In the genomic region with DNA sequence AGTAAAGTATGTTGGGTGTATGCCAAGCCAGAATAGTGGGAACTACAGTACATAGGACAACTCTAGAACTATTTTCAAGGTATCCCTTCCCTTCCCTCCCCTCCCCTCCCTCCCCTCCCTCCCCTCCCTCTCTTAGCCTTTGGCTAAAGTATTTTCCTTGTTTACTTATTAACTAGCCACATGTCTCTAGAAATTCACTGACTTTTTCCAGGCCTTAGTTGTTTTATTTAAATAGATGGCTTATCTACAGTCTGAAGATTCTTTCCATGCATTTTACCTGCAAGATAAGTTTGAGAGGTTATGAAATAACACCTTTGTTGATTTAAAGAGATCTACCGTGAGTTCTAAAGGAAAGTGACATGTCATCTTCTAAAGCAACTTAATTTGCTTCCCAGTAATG, we compare ENCODE assay signal across 26 cellular contexts.
DNase-seq lines count a peak whose midpoint lies in the region; ATAC-seq, FAIRE-seq and TF ChIP-seq lines count a peak whose summit lies in the region.
"Had no signal": no experiment of that assay in that cellular context is flagged by ENCODE, and none has a peak within 500 bp of the region (broad histone marks: within the 10 kb centered on the region; RNA-seq: fewer than 3 reads in every experiment).

No MANE protein-coding gene starts in this region.

- no peak overlapping the region for H3K9ac ChIP-seq in HepG2 (ENCODE audit: insufficient read depth, low read depth, low read length)

- no peak overlapping the region for H3K4me3 Mint-ChIP-seq in CD8-positive, alpha-beta T cell
- H3K4me3 Mint-ChIP-seq: activated naive CD8-positive, alpha-beta T cell treated with anti-CD3 and anti-CD28 coated beads, Interleukin-2, amount 50 U/mL, for 24 hours; dendritic cell treated with granulocyte-macrophage colony-stimulating factor and Interleukin-4, amounts not matched to agents 40 ng/mL and 50 ng/mL, for 4 days; H9; natural killer cell treated with Interleukin-12 subunit alpha and Interleukin-12 subunit beta and Interleukin-15 and Interleukin-18, amount 100 ng/mL, for 72 hours had no signal

- peak overlapping the region; percentile 81 for H3K27ac Mint-ChIP-seq in CD8-positive, alpha-beta T cell
- H3K27ac Mint-ChIP-seq: dendritic cell treated with granulocyte-macrophage colony-stimulating factor and Interleukin-4, amounts not matched to agents 40 ng/mL and 50 ng/mL, for 4 days; H9; natural killer cell treated with Interleukin-12 subunit alpha and Interleukin-12 subunit beta and Interleukin-15 and Interleukin-18, amount 100 ng/mL, for 72 hours had no signal

- H4K20me1 ChIP-seq in PC-9 (ENCODE audit: insufficient read depth), result no peaks in the 10 kb centered on the region
- H4K20me1 ChIP-seq in HepG2 (ENCODE audit: insufficient read depth, low read length), result no peaks in the 10 kb centered on the region

- H3F3A ChIP-seq in PC-9 (ENCODE audit: insufficient read depth, low read depth), result peaks cover 6% of the 10 kb centered on the region; the same call in 1 of the 2 replicates

- no peak for TF ChIP-seq POLR2A in HepG2 (IDR thresholded peaks at IDR 0.05; ENCODE audit: insufficient read depth in 1 of 2, low read depth in 2 of 2, low read length in 2 of 2)

- TF ChIP-seq CTCF in CD8-positive, alpha-beta T cell (IDR thresholded peaks at IDR 0.05), result no peak
- no peak for TF ChIP-seq CTCF in PC-9 (conservative IDR thresholded peaks at IDR 0.05)
- TF ChIP-seq CTCF in HepG2 (CRISPR knock-in tag; IDR thresholded peaks at IDR 0.05), result no peak
- TF ChIP-seq CTCF in dorsolateral prefrontal cortex (IDR thresholded peaks at IDR 0.05 in 54 of 56, conservative IDR thresholded peaks at IDR 0.05 in 2 of 56; ENCODE audit: low read depth in 1 of 56, partially characterized antibody in 56 of 56), result no peak

- BruUV-seq in PC-9 (replicated peaks; lab: Mats Ljungman, UMichigan) (no TSS peak), HepG2 (replicated peaks; lab: Mats Ljungman, UMichigan) (no TSS peak)

- no peak for ATAC-seq in CD8-positive, alpha-beta T cell
- ATAC-seq in HepG2, result peak; percentile 59
- ATAC-seq: activated naive CD8-positive, alpha-beta T cell treated with anti-CD3 and anti-CD28 coated beads, Interleukin-2, amount 50 U/mL, for 24 hours; natural killer cell treated with Interleukin-12 subunit alpha and Interleukin-12 subunit beta and Interleukin-15 and Interleukin-18, amount 100 ng/mL, for 72 hours; stimulated activated naive CD8-positive, alpha-beta T cell treated with anti-CD3 and anti-CD28 coated beads, Interleukin-15, amount 100 ng/mL, for 72 hours had no signal

- TF ChIP-seq EP300 in HepG2 (IDR thresholded peaks at IDR 0.05; ENCODE audit: low read depth in 2 of 2, low read length in 2 of 2), result no peak
- no peak for TF ChIP-seq EP300 in HepG2 (CRISPR knock-in tag; IDR thresholded peaks at IDR 0.05; ENCODE audit: borderline replicate concordance)

- H3K9me3 ChIP-seq in CD8-positive, alpha-beta T cell (ENCODE audit: low read length), result peaks cover 7% of the 10 kb centered on the region
- no peaks in the 10 kb centered on the region for H3K9me3 ChIP-seq in PC-9 (ENCODE audit: insufficient read depth, low read depth)
- peaks cover 88% of the 10 kb centered on the region for H3K9me3 ChIP-seq in HepG2 (ENCODE audit: low read length)

- H3K4me2 ChIP-seq in PC-9, result no peak overlapping the region
- no peak overlapping the region for H3K4me2 ChIP-seq in HepG2 (ENCODE audit: low read depth, low read length)

- FAIRE-seq in HepG2 (lab: Jason Lieb, UNC), result peak; percentile 23
- FAIRE-seq: RCC 7860, small intestine, TTC549 had no signal

- no peak overlapping the region for H3K27ac ChIP-seq in CD8-positive, alpha-beta T cell (ENCODE audit: low read depth, low read length)
- H3K27ac ChIP-seq in PC-9, result 0 out of 2 replicates have a peak overlapping the region, but pooled peaks have one; percentile 29
- H3K27ac ChIP-seq in HepG2 (ENCODE audit: extremely low read length, insufficient read depth, low read length), result no peak overlapping the region
- no peak overlapping the region for H3K27ac ChIP-seq in dorsolateral prefrontal cortex
- H3K27ac ChIP-seq: gastrocnemius medialis, uterus had no signal

- H3K36me3 ChIP-seq in CD8-positive, alpha-beta T cell (ENCODE audit: insufficient read depth, low read length), result no peaks in the 10 kb centered on the region
- H3K36me3 ChIP-seq in PC-9 (ENCODE audit: low read depth) (no peaks in the 10 kb centered on the region), HepG2 (replicated peaks in 1 of 2; ENCODE audit: control insufficient read depth in 1 of 2, insufficient read depth in 2 of 2, low read length in 2 of 2) (no peaks in the 10 kb centered on the region)
- H3K36me3 ChIP-seq: gastrocnemius medialis, uterus had no signal

- POLR2A ChIA-PET in CD8-positive, alpha-beta T cell (lab: Charles Lee), result no interaction called here
- POLR2A ChIA-PET in PC-9 (lab: Charles Lee; ENCODE audit: unreplicated experiment), result interaction anchor here (0.7 kb wide), 1 partner anchor 14 kb away, joined by 9 read pairs; no protein-coding TSS in a partner anchor
- POLR2A ChIA-PET in HepG2 (lab: Yijun Ruan, JAX), result no interaction called here

- no peak for TF ChIP-seq RAD21 in HepG2 (CRISPR knock-in tag; IDR thresholded peaks at IDR 0.05)

- in situ Hi-C loops in ACHN (cut with HindIII; ENCODE audit: low pct_ligation_motif_present, low pct_unique_long_range_greater_than_20kb, low sequenced_read_pairs) (no loop called here), HepG2 (cut with HindIII; ENCODE audit: extremely low pct_ligation_motif_present, low pct_unique_long_range_greater_than_20kb) (no loop called here)

- 0% methylated on average over 1 of the region's 1 CpG for WGBS in HepG2 (ENCODE audit: low lambda C conversion rate)

- intact Hi-C loops in CD8-positive, alpha-beta T cell (cut with DNase I, micrococcal nuclease), result no loop called here
- intact Hi-C loops in PC-9 (cut with micrococcal nuclease; ENCODE audit: unreplicated experiment) (no loop called here), HepG2 (cut with micrococcal nuclease; ENCODE audit: unreplicated experiment) (no loop called here), dorsolateral prefrontal cortex (cut with DNase I) (no loop called here)

- H3K36me3 Mint-ChIP-seq in CD8-positive, alpha-beta T cell, result peaks cover 14% of the 10 kb centered on the region

- H2AFZ ChIP-seq in PC-9 (no peak overlapping the region), HepG2 (ENCODE audit: low read length) (no peak overlapping the region)

- no peak overlapping the region for H3K4me3 ChIP-seq in CD8-positive, alpha-beta T cell (ENCODE audit: low read depth, low read length)
- H3K4me3 ChIP-seq in PC-9, result no peak overlapping the region
- no peak overlapping the region for H3K4me3 ChIP-seq in HepG2 (replicated peaks in 1 of 3; ENCODE audit: insufficient read depth in 1 of 3, low read depth in 2 of 3, low read length in 3 of 3)
- no peak overlapping the region for H3K4me3 ChIP-seq in dorsolateral prefrontal cortex
- H3K4me3 ChIP-seq: gastrocnemius medialis, uterus had no signal

- H3K9me3 Mint-ChIP-seq in CD8-positive, alpha-beta T cell, result peaks cover 21% of the 10 kb centered on the region

- H3K79me2 ChIP-seq in PC-9 (ENCODE audit: low read depth), result no peaks in the 10 kb centered on the region
- no peaks in the 10 kb centered on the region for H3K79me2 ChIP-seq in HepG2 (ENCODE audit: insufficient read depth, low read length)

- peaks cover 34% of the 10 kb centered on the region for H3K4me1 Mint-ChIP-seq in CD8-positive, alpha-beta T cell (ENCODE audit: low read depth)
- H3K4me1 Mint-ChIP-seq: H9 had no signal

- DNase-seq in ACHN (peak; percentile 13), PC-9 (peak in 1 of 2 experiments; percentile 34), HepG2 (ENCODE audit: low spot score) (peak; percentile 51), dorsolateral prefrontal cortex (no peak), midbrain (lab: John Stamatoyannopoulos, UW) (no peak)
- DNase-seq in CD8-positive, alpha-beta T cell, result no peak
- DNase-seq in activated CD8-positive, alpha-beta memory T cell treated with anti-CD3 and anti-CD28 coated beads for 24 hours, result no peak
- DNase-seq: activated CD4-positive, alpha-beta T cell treated with anti-CD3 and anti-CD28 coated beads for 1 hour; activated naive CD8-positive, alpha-beta T cell treated with anti-CD3 and anti-CD28 coated beads, Interleukin-2, amount 50 U/mL, for 24 hours; caudate nucleus; CD4-positive, alpha-beta memory T cell; DMS79; gastrocnemius medialis; GF-D8; H9; NCI-H1092 treated with DMSO at 0.1 percent for 48 hours; NCI-H187; retina; small intestine; stimulated activated naive CD8-positive, alpha-beta T cell treated with anti-CD3 and anti-CD28 coated beads, Interleukin-15, amount 100 ng/mL, for 72 hours; SW 1271; uterus had no signal

- no peaks in the 10 kb centered on the region for H3K27me3 Mint-ChIP-seq in CD8-positive, alpha-beta T cell (ENCODE audit: low read depth)
- H3K27me3 Mint-ChIP-seq: activated naive CD8-positive, alpha-beta T cell treated with anti-CD3 and anti-CD28 coated beads, Interleukin-2, amount 50 U/mL, for 24 hours; CD4-positive, alpha-beta memory T cell; dendritic cell treated with granulocyte-macrophage colony-stimulating factor and Interleukin-4, amounts not matched to agents 40 ng/mL and 50 ng/mL, for 4 days; stimulated activated naive CD8-positive, alpha-beta T cell treated with anti-CD3 and anti-CD28 coated beads, Interleukin-15, amount 100 ng/mL, for 72 hours had no signal

- no peaks in the 10 kb centered on the region for H3K9me2 ChIP-seq in PC-9 (ENCODE audit: insufficient read depth)

- H3K4me1 ChIP-seq in CD8-positive, alpha-beta T cell (ENCODE audit: insufficient read depth, low read length), result peaks cover 19% of the 10 kb centered on the region
- H3K4me1 ChIP-seq in PC-9 (replicated peaks; ENCODE audit: insufficient read depth) (peaks cover 24% of the 10 kb centered on the region), HepG2 (ENCODE audit: insufficient read depth, low read length) (peaks cover 14% of the 10 kb centered on the region)
- H3K4me1 ChIP-seq: uterus had no signal

- CTCF ChIA-PET in CD8-positive, alpha-beta T cell (lab: Charles Lee), result no interaction called here
- CTCF ChIA-PET in PC-9 (lab: Charles Lee), result no interaction called here
- CTCF ChIA-PET in HepG2 (lab: Yijun Ruan, JAX; ENCODE audit: low intra/inter-chr PET ratio, low total read pairs), result no interaction called here

- H3K27me3 ChIP-seq in CD8-positive, alpha-beta T cell (ENCODE audit: insufficient read depth, low read length), result no peaks in the 10 kb centered on the region
- H3K27me3 ChIP-seq in PC-9 (ENCODE audit: insufficient read depth, low read depth) (no peaks in the 10 kb centered on the region), HepG2 (ENCODE audit: control insufficient read depth in 1 of 2, insufficient read depth in 2 of 2, low read length in 2 of 2) (no peaks in the 10 kb centered on the region), dorsolateral prefrontal cortex (no peaks in the 10 kb centered on the region)
- H3K27me3 ChIP-seq: gastrocnemius medialis, uterus had no signal

TF ChIP-seq in HepG2, 621 proteins besides CTCF, POLR2A, EP300 and RAD21 (continues in another document):
- TF ChIP-seq HOXD1 (CRISPR knock-in tag; IDR thresholded peaks at IDR 0.05), result no peak
- no peak for TF ChIP-seq ELF1 (CRISPR knock-in tag; IDR thresholded peaks at IDR 0.05)

Comparison
In these comparisons a context has a peak if more than half of its experiments do, and no peak if none do; other contexts are left out.
1. DNase-seq: peak in ACHN (single experiment) and HepG2 (single experiment); none in CD8-positive, alpha-beta T cell (0 of 7), dorsolateral prefrontal cortex (0 of 10), activated CD8-positive, alpha-beta memory T cell treated with anti-CD3 and anti-CD28 coated beads for 24 hours (single experiment) and midbrain (single experiment).